In the genomic region with DNA sequence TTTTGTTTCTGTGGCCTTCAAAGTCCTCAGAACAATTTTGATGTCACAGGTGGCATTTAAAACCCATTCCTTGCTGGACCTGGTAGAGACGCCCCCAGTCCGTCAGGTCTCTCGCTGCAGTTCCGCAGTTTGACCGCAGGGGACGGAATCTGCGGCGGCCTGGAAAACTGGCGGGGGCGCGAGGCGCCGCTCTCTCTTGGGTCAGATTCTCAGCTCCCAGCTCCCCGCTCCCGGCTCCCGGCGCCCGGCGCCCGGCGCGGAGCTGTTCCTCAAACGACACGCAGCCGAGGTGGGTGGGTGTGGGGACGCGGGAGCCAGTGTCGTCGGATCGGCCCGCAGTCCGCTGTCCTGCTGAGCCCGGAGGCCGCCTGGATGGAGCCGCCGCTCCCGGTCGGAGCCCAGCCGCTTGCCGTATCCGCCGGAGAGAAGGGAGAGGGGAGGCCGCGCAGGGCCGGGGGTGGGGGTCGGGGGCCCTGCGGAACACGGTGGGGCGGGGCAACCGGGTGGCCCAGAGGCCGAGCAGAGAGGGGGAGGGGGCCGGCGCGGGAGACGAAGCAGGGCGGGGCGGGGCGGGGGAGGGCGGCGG, we compare ENCODE assay signal across 1 cellular context.
A peak's percentile ranks its signal among the peaks of the same experiment; 100 is the strongest.
TF ChIP-seq lines count a peak whose summit lies in the region.

Gene OCRL (plus strand): TSS at position 192 of the 586 bp plus-strand sequence. CDS start 181 bp downstream, at position 373.

TF ChIP-seq in K562, 482 proteins besides CTCF, POLR2A, EP300 and RAD21 (continued from another document):
- TF ChIP-seq, protein P1, sequence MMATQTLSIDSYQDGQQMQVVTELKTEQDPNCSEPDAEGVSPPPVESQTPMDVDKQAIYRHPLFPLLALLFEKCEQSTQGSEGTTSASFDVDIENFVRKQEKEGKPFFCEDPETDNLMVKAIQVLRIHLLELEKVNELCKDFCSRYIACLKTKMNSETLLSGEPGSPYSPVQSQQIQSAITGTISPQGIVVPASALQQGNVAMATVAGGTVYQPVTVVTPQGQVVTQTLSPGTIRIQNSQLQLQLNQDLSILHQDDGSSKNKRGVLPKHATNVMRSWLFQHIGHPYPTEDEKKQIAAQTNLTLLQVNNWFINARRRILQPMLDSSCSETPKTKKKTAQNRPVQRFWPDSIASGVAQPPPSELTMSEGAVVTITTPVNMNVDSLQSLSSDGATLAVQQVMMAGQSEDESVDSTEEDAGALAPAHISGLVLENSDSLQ (IDR thresholded peaks at IDR 0.05), result 0 out of 2 replicates have a peak, but pooled peaks have one; percentile 7
- peak; percentile 38 for TF ChIP-seq CCNT2 (IDR thresholded peaks at IDR 0.05; ENCODE audit: borderline replicate concordance, extremely low read depth, insufficient read length, low read depth, low read length)
- TF ChIP-seq RCOR1 (IDR thresholded peaks at IDR 0.05; ENCODE audit: borderline replicate concordance in 1 of 2, low read depth in 2 of 2, low read length in 2 of 2), result 0 out of 4 replicates have a peak, but pooled peaks of 1 of the 2 experiments have one; percentile 26
- peak; percentile 42; the same call in 1 of the 2 replicates for TF ChIP-seq TFAP4 (CRISPR knock-in tag; IDR thresholded peaks at IDR 0.05; ENCODE audit: borderline replicate concordance)
- peak; percentile 84; the same call in 1 of the 2 replicates for TF ChIP-seq VEZF1 (CRISPR knock-in tag; IDR thresholded peaks at IDR 0.05)
- no peak for TF ChIP-seq CLOCK (CRISPR knock-in tag; IDR thresholded peaks at IDR 0.05; ENCODE audit: borderline replicate concordance)
- TF ChIP-seq GABPB1 (CRISPR knock-in tag; IDR thresholded peaks at IDR 0.05), result 0 out of 2 replicates have a peak, but pooled peaks have one; percentile 17
- peak; percentile 63; the same call in 1 of the 2 replicates for TF ChIP-seq SUPT5H (IDR thresholded peaks at IDR 0.05)
- TF ChIP-seq TAF1 (IDR thresholded peaks at IDR 0.05; ENCODE audit: control insufficient read depth, extremely low read depth, insufficient read depth, low read length, severe bottlenecking), result peak; percentile 55
- TF ChIP-seq ZFX (CRISPR knock-in tag; IDR thresholded peaks at IDR 0.05), result peak; percentile 93
- peak; percentile 80 to 84; a peak in 2 of 4 replicates for TF ChIP-seq UBTF (IDR thresholded peaks at IDR 0.05; ENCODE audit: borderline replicate concordance in 1 of 2, low read depth in 2 of 2, low read length in 2 of 2)
